ENCODE assay signal across 14 cellular contexts in the genomic region with DNA sequence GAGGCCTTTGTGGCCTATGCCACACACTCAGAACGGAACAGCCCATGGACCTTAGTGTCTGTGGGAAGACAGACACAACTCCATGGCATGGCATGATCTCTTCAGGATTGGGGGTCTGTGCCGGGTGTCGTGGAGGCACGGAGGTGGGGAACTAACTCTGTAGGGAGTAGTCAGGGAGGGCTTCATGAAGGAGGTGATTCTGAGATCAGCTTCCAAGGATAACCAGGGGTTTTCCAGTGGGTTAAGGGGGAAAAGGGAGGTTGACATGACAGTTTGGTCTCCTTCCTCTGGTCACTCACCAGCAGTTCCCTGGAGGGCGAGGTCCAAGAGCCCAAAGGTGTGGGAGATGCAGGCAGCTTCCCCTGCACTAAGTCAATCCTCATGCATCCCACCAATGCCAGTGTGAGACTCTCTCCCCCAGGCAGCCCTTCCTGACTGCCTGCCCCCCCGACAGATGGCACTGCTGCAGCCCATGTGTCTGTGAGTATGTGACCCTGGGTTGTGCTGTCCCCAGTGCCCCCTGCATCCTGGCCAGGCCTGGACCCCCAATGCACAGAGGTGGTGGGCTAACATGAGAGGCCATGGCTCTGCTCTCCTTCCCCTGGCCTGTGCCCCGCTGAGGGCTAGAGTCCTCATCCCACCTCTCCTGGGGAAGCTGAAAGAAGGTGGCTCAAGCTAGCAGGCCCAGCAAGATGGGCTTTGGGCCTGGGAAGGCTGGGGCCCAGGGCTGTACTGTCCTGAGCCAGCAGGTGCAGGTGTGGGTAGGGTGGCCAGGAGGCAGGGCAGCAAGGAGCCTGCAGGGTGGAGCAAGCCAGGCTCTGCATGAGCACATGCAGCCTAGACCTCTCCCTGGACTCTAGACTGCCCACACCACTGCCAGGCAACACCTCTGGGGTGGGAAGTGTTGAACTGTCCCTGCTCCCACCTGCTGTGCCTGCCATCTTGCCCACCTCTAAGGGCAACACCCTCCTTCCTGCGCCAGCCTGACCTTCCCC. TPM values are rescaled to one million over a fixed set of nuclear protein-coding genes. Genes with fewer than 3 reads are reported as not detected.
DNase-seq lines count a peak whose midpoint lies in the region; ATAC-seq and TF ChIP-seq lines count a peak whose summit lies in the region.
"Had no signal": no experiment of that assay in that cellular context is flagged by ENCODE, and none has a peak within 500 bp of the region (broad histone marks: within the 10 kb centered on the region; RNA-seq: fewer than 3 reads in every experiment).

No MANE protein-coding gene starts in this region.

- no peak overlapping the region for H3K4me3 Mint-ChIP-seq in activated CD4-positive, alpha-beta memory T cell treated with anti-CD3 and anti-CD28 coated beads for 36 hours
- H3K4me3 Mint-ChIP-seq in activated CD4-positive, alpha-beta memory T cell treated with anti-CD3 and anti-CD28 coated beads, Interleukin-2, amount 10 ng/mL, durations not matched to agents 7 days and 5 days = no peak overlapping the region
- no peak overlapping the region for H3K4me3 Mint-ChIP-seq in activated naive CD4-positive, alpha-beta T cell treated with anti-CD3 and anti-CD28 coated beads, Interleukin-2, amount 10 ng/mL, durations not matched to agents 7 days and 5 days

- no CpG with 5 or more reads among the region's 8 CpGs for WGBS in mesendoderm (ENCODE audit: extremely low coverage, insufficient coverage, low lambda C conversion rate)

- H3K4ac ChIP-seq in mesendoderm (ENCODE audit: low read depth, low read length) = no peak overlapping the region

- H3K4me3 ChIP-seq in left lung (no peak overlapping the region), tibial artery (no peak overlapping the region), mesendoderm (ENCODE audit: low read length) (no peak overlapping the region)
- H3K4me3 ChIP-seq: stomach had no signal

- CTCF ChIA-PET in activated CD4-positive, alpha-beta memory T cell treated with anti-CD3 and anti-CD28 coated beads for 36 hours (lab: Charles Lee) = no interaction called here
- CTCF ChIA-PET in activated CD4-positive, alpha-beta memory T cell treated with anti-CD3 and anti-CD28 coated beads, Interleukin-2, amount 10 ng/mL, durations not matched to agents 7 days and 5 days (lab: Charles Lee) = interaction anchor here (1.4 kb wide), 1 partner anchor 22 kb away, joined by 5 read pairs; no protein-coding TSS in a partner anchor
- CTCF ChIA-PET in activated naive CD4-positive, alpha-beta T cell treated with anti-CD3 and anti-CD28 coated beads, Interleukin-2, amount 10 ng/mL, durations not matched to agents 7 days and 5 days (lab: Charles Lee) = interaction anchor here (0.6 kb wide), 1 partner anchor 25 kb away, joined by 3 read pairs; no protein-coding TSS in a partner anchor

- H3K27ac ChIP-seq in left lung (no peak overlapping the region), tibial artery (no peak overlapping the region), mesendoderm (ENCODE audit: low read depth, low read length) (no peak overlapping the region)
- H3K27ac ChIP-seq: stomach had no signal

- no peak overlapping the region for H2BK15ac ChIP-seq in mesendoderm (replicated peaks; ENCODE audit: low read depth)

- DNase-seq in activated CD4-positive, alpha-beta memory T cell treated with anti-CD3 and anti-CD28 coated beads for 36 hours = peak; percentile 7
- DNase-seq in activated CD4-positive, alpha-beta memory T cell treated with anti-CD3 and anti-CD28 coated beads, Interleukin-2, amount 10 ng/mL, durations not matched to agents 7 days and 5 days = no peak
- DNase-seq in activated naive CD4-positive, alpha-beta T cell treated with anti-CD3 and anti-CD28 coated beads, Interleukin-2, amount 10 ng/mL, durations not matched to agents 7 days and 5 days = peak; percentile 13
- peak; percentile 18 to 54 for DNase-seq in left lung
- DNase-seq in tibial artery = peak; percentile 11 to 53
- DNase-seq in NCI-H187 treated with DMSO at 0.1 percent for 48 hours (lab: John Stamatoyannopoulos, UW) = no peak
- DNase-seq in mesendoderm = no peak
- DNase-seq: dermis blood vessel endothelial cell; DND-41; foreskin fibroblast; NCI-H2171 treated with DMSO at 0.1 percent for 48 hours; stimulated activated CD4-positive, alpha-beta T cell treated with anti-CD3 and anti-CD28 coated beads, Interleukin-1b, Interleukin-23, amount 100 ng/mL, for 48 hours; stomach had no signal

- no peak overlapping the region for H2BK5ac ChIP-seq in mesendoderm (ENCODE audit: low read length)

- H3K9ac ChIP-seq in mesendoderm (ENCODE audit: low read length) = no peak overlapping the region

- no peak overlapping the region for H4K8ac ChIP-seq in mesendoderm (ENCODE audit: low read depth, low read length)

- H3K36me3 ChIP-seq in left lung = no peaks in the 10 kb centered on the region
- no peaks in the 10 kb centered on the region for H3K36me3 ChIP-seq in tibial artery
- no peaks in the 10 kb centered on the region for H3K36me3 ChIP-seq in mesendoderm (ENCODE audit: control insufficient read depth, insufficient read depth, low read length)
- H3K36me3 ChIP-seq: stomach had no signal

- H3K9me3 Mint-ChIP-seq in activated CD4-positive, alpha-beta memory T cell treated with anti-CD3 and anti-CD28 coated beads for 36 hours = no peaks in the 10 kb centered on the region
- H3K9me3 Mint-ChIP-seq in activated CD4-positive, alpha-beta memory T cell treated with anti-CD3 and anti-CD28 coated beads, Interleukin-2, amount 10 ng/mL, durations not matched to agents 7 days and 5 days = no peaks in the 10 kb centered on the region
- H3K9me3 Mint-ChIP-seq in activated naive CD4-positive, alpha-beta T cell treated with anti-CD3 and anti-CD28 coated beads, Interleukin-2, amount 10 ng/mL, durations not matched to agents 7 days and 5 days = no peaks in the 10 kb centered on the region

- no peak overlapping the region for H4K5ac ChIP-seq in mesendoderm (ENCODE audit: low read length)

- no peaks in the 10 kb centered on the region for H3K9me3 ChIP-seq in left lung
- H3K9me3 ChIP-seq in tibial artery = no peaks in the 10 kb centered on the region
- H3K9me3 ChIP-seq: stomach had no signal

- H3K23ac ChIP-seq in mesendoderm (ENCODE audit: low read length) = no peak overlapping the region

- H3K79me1 ChIP-seq in mesendoderm (ENCODE audit: low read length) = no peaks in the 10 kb centered on the region

- peaks cover 8 to 19% of the 10 kb centered on the region in 2 donors for H3K4me1 ChIP-seq in left lung
- peaks cover 0 to 32% (median 9%) of the 10 kb centered on the region in 4 donors for H3K4me1 ChIP-seq in tibial artery
- no peaks in the 10 kb centered on the region for H3K4me1 ChIP-seq in mesendoderm (ENCODE audit: control insufficient read depth, low read depth, low read length)

- H3K4me1 Mint-ChIP-seq in activated CD4-positive, alpha-beta memory T cell treated with anti-CD3 and anti-CD28 coated beads for 36 hours (ENCODE audit: low read depth) = peaks cover 35% of the 10 kb centered on the region
- peaks cover 38% of the 10 kb centered on the region for H3K4me1 Mint-ChIP-seq in activated CD4-positive, alpha-beta memory T cell treated with anti-CD3 and anti-CD28 coated beads, Interleukin-2, amount 10 ng/mL, durations not matched to agents 7 days and 5 days
- peaks cover 28% of the 10 kb centered on the region for H3K4me1 Mint-ChIP-seq in activated naive CD4-positive, alpha-beta T cell treated with anti-CD3 and anti-CD28 coated beads, Interleukin-2, amount 10 ng/mL, durations not matched to agents 7 days and 5 days

- H3K4me2 ChIP-seq in mesendoderm (ENCODE audit: low read length) = no peak overlapping the region

- no peak for TF ChIP-seq CTCF in left lung (IDR thresholded peaks at IDR 0.05)
- no peak for TF ChIP-seq CTCF in tibial artery (IDR thresholded peaks at IDR 0.05)

- no peak overlapping the region for H3K18ac ChIP-seq in mesendoderm (ENCODE audit: low read length)

- peaks cover 31 to 57% of the 10 kb centered on the region in 2 donors for H3K27me3 ChIP-seq in left lung
- H3K27me3 ChIP-seq in tibial artery = peaks cover 0 to 60% of the 10 kb centered on the region in 2 donors
- H3K27me3 ChIP-seq in mesendoderm (ENCODE audit: insufficient read depth, low read length, poor library complexity) = peaks cover 13% of the 10 kb centered on the region

- H3K56ac ChIP-seq in mesendoderm (ENCODE audit: low read length) = no peak overlapping the region

- intact Hi-C loops in activated CD4-positive, alpha-beta memory T cell treated with anti-CD3 and anti-CD28 coated beads for 36 hours (cut with micrococcal nuclease) = no loop called here
- intact Hi-C loops in left lung (cut with DNase I) = no loop called here
- intact Hi-C loops in tibial artery (cut with DNase I; ENCODE audit: low total_unique reads) = no loop called here

- H3K36me3 Mint-ChIP-seq in activated CD4-positive, alpha-beta memory T cell treated with anti-CD3 and anti-CD28 coated beads for 36 hours = no peaks in the 10 kb centered on the region
- H3K36me3 Mint-ChIP-seq in activated CD4-positive, alpha-beta memory T cell treated with anti-CD3 and anti-CD28 coated beads, Interleukin-2, amount 10 ng/mL, durations not matched to agents 7 days and 5 days (ENCODE audit: low read depth) = no peaks in the 10 kb centered on the region
- no peaks in the 10 kb centered on the region for H3K36me3 Mint-ChIP-seq in activated naive CD4-positive, alpha-beta T cell treated with anti-CD3 and anti-CD28 coated beads, Interleukin-2, amount 10 ng/mL, durations not matched to agents 7 days and 5 days

- H3K79me2 ChIP-seq in mesendoderm (ENCODE audit: control insufficient read depth, insufficient read depth, low read length) = no peaks in the 10 kb centered on the region

- POLR2A ChIA-PET in activated CD4-positive, alpha-beta memory T cell treated with anti-CD3 and anti-CD28 coated beads for 36 hours (lab: Charles Lee) = no interaction called here
- POLR2A ChIA-PET in activated CD4-positive, alpha-beta memory T cell treated with anti-CD3 and anti-CD28 coated beads, Interleukin-2, amount 10 ng/mL, durations not matched to agents 7 days and 5 days (lab: Charles Lee) = no interaction called here

- no peak overlapping the region for H2AK5ac ChIP-seq in mesendoderm (ENCODE audit: low read length)

- H3K27ac Mint-ChIP-seq in activated CD4-positive, alpha-beta memory T cell treated with anti-CD3 and anti-CD28 coated beads for 36 hours = no peak overlapping the region
- H3K27ac Mint-ChIP-seq in activated CD4-positive, alpha-beta memory T cell treated with anti-CD3 and anti-CD28 coated beads, Interleukin-2, amount 10 ng/mL, durations not matched to agents 7 days and 5 days = no peak overlapping the region
- no peak overlapping the region for H3K27ac Mint-ChIP-seq in activated naive CD4-positive, alpha-beta T cell treated with anti-CD3 and anti-CD28 coated beads, Interleukin-2, amount 10 ng/mL, durations not matched to agents 7 days and 5 days

- peaks cover 11% of the 10 kb centered on the region for H3K27me3 Mint-ChIP-seq in activated CD4-positive, alpha-beta memory T cell treated with anti-CD3 and anti-CD28 coated beads for 36 hours
- H3K27me3 Mint-ChIP-seq in activated CD4-positive, alpha-beta memory T cell treated with anti-CD3 and anti-CD28 coated beads, Interleukin-2, amount 10 ng/mL, durations not matched to agents 7 days and 5 days = peaks cover 49% of the 10 kb centered on the region
- peaks cover 79% of the 10 kb centered on the region for H3K27me3 Mint-ChIP-seq in activated naive CD4-positive, alpha-beta T cell treated with anti-CD3 and anti-CD28 coated beads, Interleukin-2, amount 10 ng/mL, durations not matched to agents 7 days and 5 days

- no peak for ATAC-seq in left lung
- ATAC-seq in GM19395 (IDR thresholded peaks at IDR 0.05; ENCODE audit: unreplicated experiment) = no peak

- H2BK120ac ChIP-seq in mesendoderm (ENCODE audit: low read depth, low read length) = no peak overlapping the region

RNA-seq across cellular contexts. Expression of a gene that starts 39.7 kb away (rescaled TPM):
- total RNA-seq in activated CD4-positive, alpha-beta memory T cell treated with anti-CD3 and anti-CD28 coated beads for 36 hours = 1 to 10 TPM; 1.2 to 1.9 TPM
- total RNA-seq in activated CD4-positive, alpha-beta memory T cell treated with anti-CD3 and anti-CD28 coated beads, Interleukin-2, amount 10 ng/mL, durations not matched to agents 7 days and 5 days = 1 to 10 TPM; 4.4 to 6.6 TPM
- total RNA-seq in left lung = 1 to 10 TPM; 2.0 to 3.1 TPM
- polyA plus RNA-seq in mesendoderm (2013, experiment 1 of 2) = 6.9 TPM
- 7.5 TPM for polyA plus RNA-seq in mesendoderm (2013, experiment 2 of 2)

Comparison
In these comparisons a context has a peak if more than half of its experiments do, and no peak if none do; other contexts are left out.
1. DNase-seq: peak in activated CD4-positive, alpha-beta memory T cell treated with anti-CD3 and anti-CD28 coated beads for 36 hours (single experiment), activated naive CD4-positive, alpha-beta T cell treated with anti-CD3 and anti-CD28 coated beads, Interleukin-2, amount 10 ng/mL, durations not matched to agents 7 days and 5 days (single experiment), left lung (2 of 2) and tibial artery (2 of 2); none in activated CD4-positive, alpha-beta memory T cell treated with anti-CD3 and anti-CD28 coated beads, Interleukin-2, amount 10 ng/mL, durations not matched to agents 7 days and 5 days (single experiment), NCI-H187 treated with DMSO at 0.1 percent for 48 hours (single experiment) and mesendoderm (single experiment).